Comparison of ENCODE assay signal across 14 cellular contexts in the genomic region with DNA sequence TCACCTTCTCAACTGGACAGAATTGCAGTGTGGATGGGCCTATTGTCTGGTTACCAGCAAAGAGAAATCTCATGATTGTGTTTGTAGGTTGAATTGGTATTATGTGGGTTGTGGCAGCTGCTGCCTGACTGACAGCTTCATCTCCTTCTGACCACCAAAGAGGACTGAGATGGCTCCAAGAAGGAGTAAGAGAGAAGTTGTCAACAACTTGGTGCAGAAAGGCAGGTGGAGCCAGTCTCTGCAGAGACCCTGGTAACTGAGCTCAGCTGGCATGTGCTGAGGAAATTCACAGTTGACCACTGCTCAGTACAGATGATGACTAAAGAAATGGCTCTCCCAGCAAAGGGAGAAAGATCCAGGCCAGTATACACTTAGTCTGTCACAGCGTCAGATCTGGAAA.
"Had no signal": no experiment of that assay in that cellular context is flagged by ENCODE, and none has a peak within 500 bp of the region (broad histone marks: within the 10 kb centered on the region; RNA-seq: fewer than 3 reads in every experiment).

No MANE protein-coding gene starts in this region.

- H3K27ac Mint-ChIP-seq: activated CD4-positive, alpha-beta T cell treated with anti-CD3 and anti-CD28 coated beads for 36 hours; activated naive CD4-positive, alpha-beta T cell treated with anti-CD3 and anti-CD28 coated beads, Interleukin-2, amount 10 ng/mL, durations not matched to agents 7 days and 5 days; activated T-helper 2 cell treated with anti-CD3 and anti-CD28 coated beads, Interferon-gamma antibody, Interleukin-2, Interleukin-4, amounts not matched to agents 10 μg/mL and 5 μg/mL and 100 μg/mL, durations not matched to agents 14 hours and 24 hours and 36 hours; neural progenitor cell had no signal

- H3K4me1 ChIP-seq: neural progenitor cell, parathyroid adenoma, SJCRH30 had no signal

- H3K9me3 ChIP-seq: esophagus muscularis mucosa, SJCRH30, transverse colon had no signal

- H3K36me3 Mint-ChIP-seq: neural progenitor cell had no signal

- H2AFZ ChIP-seq: neural progenitor cell, parathyroid adenoma had no signal

- H3K27ac ChIP-seq: esophagus muscularis mucosa, neural progenitor cell, parathyroid adenoma, SJCRH30, skin epidermis, transverse colon, VCaP had no signal

- H3K36me3 ChIP-seq: esophagus muscularis mucosa, neural progenitor cell, SJCRH30, transverse colon had no signal

- DNase-seq: activated CD4-positive, alpha-beta T cell treated with anti-CD3 and anti-CD28 coated beads for 36 hours; activated CD8-positive, alpha-beta memory T cell treated with anti-CD3 and anti-CD28 coated beads for 24 hours; activated naive CD4-positive, alpha-beta T cell treated with anti-CD3 and anti-CD28 coated beads, Interleukin-2, amount 10 ng/mL, durations not matched to agents 7 days and 5 days; anterior cingulate cortex; SJCRH30; substantia nigra; SW 1271; transverse colon had no signal

- H3K4me2 ChIP-seq: neural progenitor cell had no signal

- H3K9me3 Mint-ChIP-seq: activated naive CD4-positive, alpha-beta T cell treated with anti-CD3 and anti-CD28 coated beads, Interleukin-2, amount 10 ng/mL, durations not matched to agents 7 days and 5 days had no signal

- H3K79me2 ChIP-seq: parathyroid adenoma had no signal

- H3K4me3 Mint-ChIP-seq: activated CD4-positive, alpha-beta T cell treated with anti-CD3 and anti-CD28 coated beads for 36 hours; activated naive CD4-positive, alpha-beta T cell treated with anti-CD3 and anti-CD28 coated beads, Interleukin-2, amount 10 ng/mL, durations not matched to agents 7 days and 5 days; neural progenitor cell had no signal

- H3K9ac ChIP-seq: neural progenitor cell, parathyroid adenoma had no signal

- H3K27me3 Mint-ChIP-seq: activated CD4-positive, alpha-beta T cell treated with anti-CD3 and anti-CD28 coated beads for 36 hours; activated naive CD4-positive, alpha-beta T cell treated with anti-CD3 and anti-CD28 coated beads, Interleukin-2, amount 10 ng/mL, durations not matched to agents 7 days and 5 days had no signal

- ATAC-seq: activated CD4-positive, alpha-beta T cell treated with anti-CD3 and anti-CD28 coated beads for 36 hours had no signal

- H3K4me3 ChIP-seq: esophagus muscularis mucosa, neural progenitor cell, SJCRH30, skin epidermis, transverse colon had no signal

- H3K27me3 ChIP-seq: esophagus muscularis mucosa, neural progenitor cell, SJCRH30, transverse colon had no signal
